11 cellular contexts compared by ENCODE assay signal in genomic region chr11:48170840-48171233, GRCh38. TPM values are rescaled to one million over a fixed set of nuclear protein-coding genes. Genes with fewer than 3 reads are reported as not detected.
DNase-seq lines count a peak whose midpoint lies in the region; ATAC-seq, FAIRE-seq and TF ChIP-seq lines count a peak whose summit lies in the region.
"Had no signal": no experiment of that assay in that cellular context is flagged by ENCODE, and none has a peak within 500 bp of the region (broad histone marks: within the 10 kb centered on the region; RNA-seq: fewer than 3 reads in every experiment).

No MANE protein-coding gene starts in this region.

- peak; percentile 20 for DNase-seq in AG08396 (ENCODE audit: low spot score)
- peak; percentile 17 for DNase-seq in GM12865 (ENCODE audit: low read depth)
- peak; percentile 24 for DNase-seq in astrocyte (ENCODE audit: low read depth)
- peak; percentile 27 for DNase-seq in medulla oblongata (ENCODE audit: extremely low spot score)
- DNase-seq in left lobe of liver (ENCODE audit: low spot score): no peak
- DNase-seq in NCI-H226: no peak
- DNase-seq in NCI-H1417 (lab: John Stamatoyannopoulos, UW): no peak
- no peak for DNase-seq in type B pancreatic cell (ENCODE audit: extremely low spot score, unreplicated experiment)
- DNase-seq: activated CD4-positive, alpha-beta T cell treated with anti-CD3 and anti-CD28 coated beads for 48 hours; SIG-M5; stimulated activated CD4-positive, alpha-beta T cell treated with anti-CD3 and anti-CD28 coated beads, Interleukin-1b, Interleukin-23, amount 100 ng/mL, for 48 hours had no signal

- H3K4me1 Mint-ChIP-seq in astrocyte (ENCODE audit: low read depth, unreplicated experiment) (peaks cover 2% of the 10 kb centered on the region), type B pancreatic cell (ENCODE audit: unreplicated experiment) (peaks cover 22% of the 10 kb centered on the region)

- H3K9me3 ChIP-seq in astrocyte (ENCODE audit: insufficient read depth, low read depth, low read length): no peaks in the 10 kb centered on the region

- TF ChIP-seq CTCF in GM12865 (IDR thresholded peaks at IDR 0.05; ENCODE audit: insufficient read depth, low read depth, low read length, missing control alignments) (no peak), astrocyte (IDR thresholded peaks at IDR 0.05; ENCODE audit: insufficient read depth, low read depth, low read length) (no peak), type B pancreatic cell (conservative IDR thresholded peaks at IDR 0.05) (no peak)

- H4K20me1 ChIP-seq in astrocyte (ENCODE audit: insufficient read depth, low read length): no peaks in the 10 kb centered on the region

- H3K36me3 Mint-ChIP-seq in astrocyte (ENCODE audit: low read depth, unreplicated experiment) (peaks cover 7% of the 10 kb centered on the region), type B pancreatic cell (peaks cover 14% of the 10 kb centered on the region)

- H3K27me3 ChIP-seq in astrocyte (ENCODE audit: insufficient read depth, low read length): no peaks in the 10 kb centered on the region

- no peak overlapping the region for H3K27ac ChIP-seq in astrocyte (ENCODE audit: low read depth, low read length)

- no peak overlapping the region for H3K4me3 ChIP-seq in GM12865 (ENCODE audit: low read depth, low read length)
- H3K4me3 ChIP-seq in astrocyte (ENCODE audit: insufficient read depth, low read depth, low read length): no peak overlapping the region

- peak overlapping the region; percentile 60 for H3K4me2 ChIP-seq in astrocyte (ENCODE audit: low read length)

- ATAC-seq in left lobe of liver: no peak

- H3K4me1 ChIP-seq in astrocyte (ENCODE audit: insufficient read depth, low read length): peaks cover 18% of the 10 kb centered on the region

- no peaks in the 10 kb centered on the region for H3K79me2 ChIP-seq in astrocyte (ENCODE audit: insufficient read depth, low read length)

- no peaks in the 10 kb centered on the region for H3K27me3 Mint-ChIP-seq in astrocyte (ENCODE audit: low read depth, unreplicated experiment)
- H3K27me3 Mint-ChIP-seq in type B pancreatic cell: no peaks in the 10 kb centered on the region

- FAIRE-seq in astrocyte (lab: Jason Lieb, UNC): no peak

- H3K4me3 Mint-ChIP-seq in astrocyte (ENCODE audit: unreplicated experiment) (no peak overlapping the region), type B pancreatic cell (no peak overlapping the region)

- no peak overlapping the region for H3K9ac ChIP-seq in astrocyte (ENCODE audit: low read length)

- no peak overlapping the region for H2AFZ ChIP-seq in astrocyte (ENCODE audit: low read depth, low read length)

- H3K36me3 ChIP-seq in astrocyte (ENCODE audit: insufficient read depth, low read length): no peaks in the 10 kb centered on the region

- H3K9me3 Mint-ChIP-seq in astrocyte (ENCODE audit: unreplicated experiment): no peaks in the 10 kb centered on the region
- H3K9me3 Mint-ChIP-seq in type B pancreatic cell: no peaks in the 10 kb centered on the region

- no peak overlapping the region for H3K27ac Mint-ChIP-seq in astrocyte (ENCODE audit: unreplicated experiment)
- H3K27ac Mint-ChIP-seq in type B pancreatic cell: no peak overlapping the region

RNA-seq across cellular contexts. Expression of gene OR4B1, which starts 45.8 kb away (rescaled TPM):
- not detected in 2 replicates for total RNA-seq in astrocyte
- total RNA-seq in left lobe of liver: not detected
- total RNA-seq in type B pancreatic cell (ENCODE audit: low replicate concordance): not detected in 2 replicates

Comparison
In these comparisons a context has a peak if more than half of its experiments do, and no peak if none do; other contexts are left out.
1. DNase-seq: peak in AG08396 (single experiment), GM12865 (single experiment), astrocyte (single experiment) and medulla oblongata (single experiment); none in left lobe of liver (single experiment), NCI-H226 (single experiment), NCI-H1417 (0 of 3) and type B pancreatic cell (single experiment).